ENCODE assay signal across 14 cellular contexts in the genomic region with DNA sequence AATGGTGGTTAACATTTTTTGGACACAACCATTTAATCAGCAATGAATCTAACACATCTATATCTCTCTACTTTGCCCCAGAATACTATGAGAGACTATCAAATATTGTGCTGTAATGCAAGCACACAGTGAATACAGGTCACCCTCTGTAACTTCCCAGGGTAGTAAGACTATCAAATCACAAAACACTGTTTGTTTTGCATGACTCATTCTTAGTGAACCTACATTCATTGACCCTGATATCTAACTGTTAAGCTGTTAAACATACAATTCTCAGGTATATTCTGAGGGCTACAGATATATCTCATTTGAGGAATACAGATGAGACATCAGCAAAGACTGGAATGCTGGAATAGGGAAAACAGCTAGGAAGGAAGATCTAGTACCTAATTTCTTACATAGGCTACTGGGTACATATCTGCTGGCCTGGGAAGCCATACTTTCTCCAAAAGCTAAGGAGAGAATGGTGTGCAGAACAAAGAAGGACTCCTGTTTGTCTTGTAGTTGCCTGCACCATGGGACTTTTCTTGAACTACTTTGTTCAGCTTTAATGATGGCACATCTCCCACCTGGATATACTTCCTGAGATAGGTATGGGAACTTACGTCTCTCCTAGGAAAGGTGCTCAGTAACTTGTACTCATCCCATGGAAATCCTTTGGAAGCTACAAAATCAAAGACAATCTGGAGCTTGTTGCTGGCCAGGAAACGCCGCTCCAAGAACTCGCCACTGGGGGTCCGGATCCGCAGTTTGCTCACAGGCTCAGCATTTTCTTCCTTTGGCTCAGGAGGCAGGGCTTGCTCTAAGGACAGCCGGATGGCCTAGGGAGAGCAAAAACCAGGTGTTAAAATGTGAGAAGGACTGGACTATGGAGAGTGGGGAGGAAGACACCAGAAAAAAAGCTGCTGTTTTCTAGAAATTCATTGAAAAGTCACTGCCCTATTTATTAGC. TPM values are rescaled to one million over a fixed set of nuclear protein-coding genes. Genes with fewer than 3 reads are reported as not detected.
DNase-seq lines count a peak whose midpoint lies in the region; ATAC-seq and TF ChIP-seq lines count a peak whose summit lies in the region.
"Had no signal": no experiment of that assay in that cellular context is flagged by ENCODE, and none has a peak within 500 bp of the region (broad histone marks: within the 10 kb centered on the region; RNA-seq: fewer than 3 reads in every experiment).

No MANE protein-coding gene starts in this region.

- no peaks in the 10 kb centered on the region for H3K36me3 ChIP-seq in ovary

- DNase-seq in Daoy (ENCODE audit: low read depth) (peak; percentile 43), NCI-H146 (lab: John Stamatoyannopoulos, UW) (peak; percentile 26), choroid plexus epithelial cell (ENCODE audit: low read depth) (peak; percentile 28), kidney glomerular epithelial cell (lab: John Stamatoyannopoulos, UW) (peak; percentile 45), RPMI8226 (no peak), ovary (no peak)
- DNase-seq: activated naive CD8-positive, alpha-beta T cell treated with anti-CD3 and anti-CD28 coated beads, Interleukin-2, amount 50 U/mL, for 24 hours; effector memory CD4-positive, alpha-beta T cell; naive thymus-derived CD8-positive, alpha-beta T cell had no signal

- intact Hi-C loops in ovary (cut with DNase I) = no loop called here

- 87 to 93% (median 91%) methylated on average over 7 of the region's 7 CpGs for WGBS in ovary, 3 donors

- no peak overlapping the region for H3K27ac ChIP-seq in ovary
- H3K27ac ChIP-seq: vagina had no signal

- H3K4me1 ChIP-seq in ovary (ENCODE audit: insufficient read depth) = no peaks in the 10 kb centered on the region
- H3K4me1 ChIP-seq: vagina had no signal

- TF ChIP-seq EP300 in ovary (IDR thresholded peaks at IDR 0.05) = no peak

- H3K27me3 ChIP-seq in ovary = no peaks in the 10 kb centered on the region
- H3K27me3 ChIP-seq: vagina had no signal

- TF ChIP-seq POLR2A in ovary (IDR thresholded peaks at IDR 0.05) = no peak

- H3K9me3 ChIP-seq in ovary = no peaks in the 10 kb centered on the region
- H3K9me3 ChIP-seq: vagina had no signal

- ATAC-seq in HG03442 (IDR thresholded peaks at IDR 0.05; ENCODE audit: unreplicated experiment) = no peak
- no peak for ATAC-seq in HG03520 (IDR thresholded peaks at IDR 0.05; ENCODE audit: unreplicated experiment)
- ATAC-seq: activated naive CD8-positive, alpha-beta T cell treated with anti-CD3 and anti-CD28 coated beads, Interleukin-2, amount 50 U/mL, for 24 hours; naive thymus-derived CD8-positive, alpha-beta T cell had no signal

- TF ChIP-seq CTCF in choroid plexus epithelial cell (conservative IDR thresholded peaks at IDR 0.05; ENCODE audit: low read depth, low read length) = peak; percentile 22
- TF ChIP-seq CTCF in ovary (IDR thresholded peaks at IDR 0.05) = no peak

- H3K4me3 ChIP-seq in choroid plexus epithelial cell (ENCODE audit: low read depth, low read length) (no peak overlapping the region), ovary (no peak overlapping the region)
- H3K4me3 ChIP-seq: vagina had no signal

RNA-seq across cellular contexts. Expression of a gene that starts 51.9 kb away (rescaled TPM):
- 24.9 and 29.2 TPM in 2 replicates for total RNA-seq in Daoy (2014; rRNA removed; shearing (Covaris generic))
- total RNA-seq in ovary = under 1 TPM in 1 of 7 donors, not detected in 6; 0.11 TPM
- polyA plus RNA-seq in ovary = not detected
- total RNA-seq: activated CD8-positive, alpha-beta memory T cell treated with anti-CD3 and anti-CD28 coated beads for 36 hours; naive thymus-derived CD8-positive, alpha-beta T cell; vagina had no signal
- polyA plus RNA-seq: BJ; naive thymus-derived CD8-positive, alpha-beta T cell had no signal

Comparison
In these comparisons a context has a peak if more than half of its experiments do, and no peak if none do; other contexts are left out.
1. DNase-seq: peak in Daoy (single experiment), NCI-H146 (single experiment), choroid plexus epithelial cell (single experiment) and kidney glomerular epithelial cell (single experiment); none in RPMI8226 (single experiment) and ovary (0 of 5).
2. RNA of a gene that starts 51.9 kb away (total RNA-seq): 24.9 to 29.2 TPM in Daoy; 0.11 TPM in ovary; every median in the first group is over 10 times any median in the second.